ENCODE assay signal across 13 cellular contexts in the genomic region with DNA sequence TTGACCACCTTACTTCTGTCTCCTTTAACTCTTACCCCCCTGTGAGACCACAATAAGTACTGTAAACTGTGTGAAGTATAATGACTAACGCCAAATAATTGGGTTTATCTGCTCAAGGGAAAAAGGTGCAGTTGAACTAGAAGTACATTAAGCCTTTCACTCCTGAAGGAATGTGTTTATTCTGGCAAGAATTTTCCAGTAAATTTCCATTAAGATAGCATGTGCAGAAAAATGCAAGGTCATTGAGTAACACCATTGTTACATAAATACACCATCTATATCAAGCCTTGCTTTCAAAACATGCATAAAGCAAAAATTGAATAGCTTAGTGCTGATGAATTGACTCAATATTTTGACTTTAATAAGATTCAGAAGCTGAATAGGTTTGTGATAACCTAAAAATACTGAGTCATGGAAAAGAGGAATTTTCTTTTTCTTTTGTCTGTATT.
A peak's percentile ranks its signal among the peaks of the same experiment; 100 is the strongest.
DNase-seq lines count a peak whose midpoint lies in the region; ATAC-seq, FAIRE-seq and TF ChIP-seq lines count a peak whose summit lies in the region.
"Had no signal": no experiment of that assay in that cellular context is flagged by ENCODE, and none has a peak within 500 bp of the region (broad histone marks: within the 10 kb centered on the region; RNA-seq: fewer than 3 reads in every experiment).

No MANE protein-coding gene starts in this region.

- H3K9me3 ChIP-seq in SJCRH30 (replicated peaks), result no peaks in the 10 kb centered on the region; the same call in 1 of the 2 replicates
- no peaks in the 10 kb centered on the region for H3K9me3 ChIP-seq in fibroblast of lung (ENCODE audit: control insufficient read depth, insufficient read depth, low read depth, low read length)
- no peaks in the 10 kb centered on the region for H3K9me3 ChIP-seq in parathyroid adenoma (ENCODE audit: control insufficient read depth, low read length)
- H3K9me3 ChIP-seq: esophagus muscularis mucosa had no signal

- no peak for TF ChIP-seq POLR2A in GM12891 (IDR thresholded peaks at IDR 0.05; ENCODE audit: low read depth, low read length)

- no peaks in the 10 kb centered on the region for H4K20me1 ChIP-seq in fibroblast of lung (ENCODE audit: control insufficient read depth, extremely low read depth, insufficient read depth, low read length)

- H3K4me1 ChIP-seq in SJCRH30, result peaks cover 17% of the 10 kb centered on the region
- peaks cover 31% of the 10 kb centered on the region for H3K4me1 ChIP-seq in fibroblast of lung (ENCODE audit: control insufficient read depth, extremely low read depth, insufficient read depth, low read length)
- H3K4me1 ChIP-seq in parathyroid adenoma, result peaks cover 34% of the 10 kb centered on the region

- peak overlapping the region; percentile 12; the same call in 1 of the 2 replicates for H3K27ac ChIP-seq in SJCRH30
- H3K27ac ChIP-seq in fibroblast of lung (ENCODE audit: insufficient read depth, low read length), result peak overlapping the region; percentile 45
- H3K27ac ChIP-seq in parathyroid adenoma, result peak overlapping the region; percentile 81

- DNase-seq in GM12891 (ENCODE audit: insufficient read length, low spot score) (no peak), SJCRH30 (no peak), fibroblast of lung (ENCODE audit: low read depth in 2 of 2) (peak; percentile 53 to 92), UCSD-AML1 (lab: John Stamatoyannopoulos, UW; ENCODE audit: unreplicated experiment) (no peak), NCI-H1105 (lab: John Stamatoyannopoulos, UW) (no peak)
- DNase-seq: activated CD4-positive, alpha-beta T cell treated with anti-CD3 and anti-CD28 coated beads for 48 hours; activated naive CD4-positive, alpha-beta T cell treated with Interleukin-2 at 50 U/mL for 16 hours; DMS 273 treated with DMSO at 0.1 percent for 48 hours; NCI-H2107 had no signal

- H3K27me3 ChIP-seq in SJCRH30 (no peaks in the 10 kb centered on the region), fibroblast of lung (ENCODE audit: control insufficient read depth, insufficient read depth, low read length) (no peaks in the 10 kb centered on the region), parathyroid adenoma (ENCODE audit: control insufficient read depth, insufficient read depth, low read length) (no peaks in the 10 kb centered on the region)
- H3K27me3 ChIP-seq: esophagus muscularis mucosa had no signal

- ATAC-seq in HG03280 (IDR thresholded peaks at IDR 0.05; ENCODE audit: unreplicated experiment), result no peak
- ATAC-seq in HG03159 (IDR thresholded peaks at IDR 0.05; ENCODE audit: unreplicated experiment), result no peak

- no peak overlapping the region for H3K9ac ChIP-seq in fibroblast of lung (ENCODE audit: insufficient read depth, low read length)
- no peak overlapping the region for H3K9ac ChIP-seq in parathyroid adenoma

- no peak for TF ChIP-seq CTCF in fibroblast of lung (conservative IDR thresholded peaks at IDR 0.05 in 1 of 2, IDR thresholded peaks at IDR 0.05 in 1 of 2; ENCODE audit: low read depth in 1 of 2, low read length in 2 of 2)
- TF ChIP-seq CTCF in parathyroid adenoma (IDR thresholded peaks at IDR 0.05), result no peak

- no peak overlapping the region for H3K4me3 ChIP-seq in SJCRH30
- H3K4me3 ChIP-seq in fibroblast of lung (replicated peaks in 1 of 4; ENCODE audit: control extremely low read depth in 1 of 4, insufficient read depth in 1 of 4, low read depth in 3 of 4, low read length in 4 of 4), result no peak overlapping the region
- peak overlapping the region; percentile 0 for H3K4me3 ChIP-seq in parathyroid adenoma (ENCODE audit: low read depth, low read length)
- H3K4me3 ChIP-seq: esophagus muscularis mucosa had no signal

- peak; percentile 23 for FAIRE-seq in GM12891 (lab: Jason Lieb, UNC)

- peaks cover 5% of the 10 kb centered on the region for H3K36me3 ChIP-seq in SJCRH30
- no peaks in the 10 kb centered on the region for H3K36me3 ChIP-seq in fibroblast of lung (ENCODE audit: control insufficient read depth, insufficient read depth, low read length)
- H3K36me3 ChIP-seq in parathyroid adenoma (ENCODE audit: control insufficient read depth, insufficient read depth, low read length), result no peaks in the 10 kb centered on the region
- H3K36me3 ChIP-seq: esophagus muscularis mucosa had no signal

- H3K79me2 ChIP-seq in fibroblast of lung (ENCODE audit: control insufficient read depth, insufficient read depth, low read length), result peaks cover 35% of the 10 kb centered on the region
- H3K79me2 ChIP-seq in parathyroid adenoma, result peaks cover 2% of the 10 kb centered on the region

- H3K4me2 ChIP-seq in fibroblast of lung (ENCODE audit: extremely low read depth, insufficient read depth, low read length) (peak overlapping the region; percentile 78), parathyroid adenoma (ENCODE audit: low read length) (peak overlapping the region; percentile 21)

- H2AFZ ChIP-seq in fibroblast of lung (ENCODE audit: low read length) (no peak overlapping the region), parathyroid adenoma (peak overlapping the region; percentile 69)

TF ChIP-seq in GM12891, 5 proteins besides CTCF, POLR2A, EP300 and RAD21:
- TF ChIP-seq POLR2AphosphoS5 (IDR thresholded peaks at IDR 0.05; ENCODE audit: low read depth, low read length) (no peak), POU2F2 (IDR thresholded peaks at IDR 0.05; ENCODE audit: low read depth, low read length) (no peak), SPI1 (IDR thresholded peaks at IDR 0.05; ENCODE audit: low read depth, low read length) (no peak), PAX5 (IDR thresholded peaks at IDR 0.05; ENCODE audit: insufficient read depth, low read length, severe bottlenecking) (no peak), TAF1 (IDR thresholded peaks at IDR 0.05; ENCODE audit: low read depth, low read length) (no peak)

Comparison
In these comparisons a context has a peak if more than half of its experiments do, and no peak if none do; other contexts are left out.
1. DNase-seq: peak in fibroblast of lung (2 of 2); none in GM12891 (single experiment), SJCRH30 (0 of 2), UCSD-AML1 (single experiment) and NCI-H1105 (single experiment).
2. H3K27ac ChIP-seq: peak in every context shown above with its lines; median percentile 81 in parathyroid adenoma; 45 in fibroblast of lung; 12 in SJCRH30.